Comparison of ENCODE assay signal across 22 cellular contexts in the genomic region with DNA sequence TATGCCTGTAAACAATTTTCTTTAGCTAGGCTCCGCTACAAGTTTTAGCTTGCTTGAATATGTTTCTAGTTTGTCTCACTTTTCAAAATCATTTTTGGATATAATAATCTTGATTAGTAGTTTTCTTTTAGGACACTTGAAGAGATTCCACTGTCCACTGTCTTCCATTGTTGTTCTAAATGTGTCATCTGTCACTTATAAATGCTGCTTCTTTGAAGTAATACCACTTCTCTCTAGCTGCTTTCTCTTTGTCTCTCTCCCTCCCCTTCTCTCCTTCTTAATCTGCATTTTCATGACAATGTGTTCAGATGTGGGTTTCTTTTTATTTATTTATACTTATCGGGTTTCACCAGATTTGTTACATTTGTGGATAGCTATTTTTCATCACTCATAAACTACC.
"Had no signal": no experiment of that assay in that cellular context is flagged by ENCODE, and none has a peak within 500 bp of the region (broad histone marks: within the 10 kb centered on the region; RNA-seq: fewer than 3 reads in every experiment).

No MANE protein-coding gene starts in this region.

- H3K9me3 ChIP-seq: ovary had no signal

- H3K79me2 ChIP-seq: hepatocyte had no signal

- H2AFZ ChIP-seq: hepatocyte, neural progenitor cell had no signal

- H3K4me3 ChIP-seq: esophagus squamous epithelium, hepatocyte, left ventricle myocardium inferior, lower lobe of right lung, neural progenitor cell, ovary, right atrium auricular region, stomach, thoracic aorta, transverse colon had no signal

- FAIRE-seq: kidney, small intestine had no signal

- ATAC-seq: left cardiac atrium; lower lobe of right lung; natural killer cell treated with Interleukin-12 subunit alpha and Interleukin-12 subunit beta and Interleukin-15 and Interleukin-18, amount 100 ng/mL, for 72 hours had no signal

- H3K4me2 ChIP-seq: hepatocyte, neural progenitor cell had no signal

- DNase-seq: dermis blood vessel endothelial cell; esophagus squamous epithelium; foreskin melanocyte; head of caudate nucleus; kidney; left cardiac atrium; left ventricle myocardium inferior; lower lobe of right lung; midbrain; nucleus accumbens; ovary; small intestine; stimulated activated CD4-positive, alpha-beta T cell treated with anti-CD3 and anti-CD28 coated beads, Interleukin-12 subunit alpha, Interleukin-12 subunit beta, amount 100 ng/mL, for 4 hours; stimulated activated naive CD4-positive, alpha-beta T cell; stomach; substantia nigra; transverse colon had no signal

- H3K27me3 ChIP-seq: esophagus squamous epithelium, hepatocyte, neural progenitor cell, ovary, right atrium auricular region, stomach, transverse colon had no signal

- H3K27ac ChIP-seq: esophagus squamous epithelium, hepatocyte, left ventricle myocardium inferior, lower lobe of right lung, neural progenitor cell, ovary, right atrium auricular region, stomach, thoracic aorta, transverse colon had no signal

- H3K36me3 ChIP-seq: esophagus squamous epithelium, left ventricle myocardium inferior, lower lobe of right lung, ovary, right atrium auricular region, stomach, thoracic aorta, transverse colon had no signal

- H3K9ac ChIP-seq: neural progenitor cell had no signal

- H3K4me1 ChIP-seq: esophagus squamous epithelium, left ventricle myocardium inferior, lower lobe of right lung, neural progenitor cell, right atrium auricular region, stomach, transverse colon had no signal
